23 cellular contexts compared by ENCODE assay signal in the genomic region with DNA sequence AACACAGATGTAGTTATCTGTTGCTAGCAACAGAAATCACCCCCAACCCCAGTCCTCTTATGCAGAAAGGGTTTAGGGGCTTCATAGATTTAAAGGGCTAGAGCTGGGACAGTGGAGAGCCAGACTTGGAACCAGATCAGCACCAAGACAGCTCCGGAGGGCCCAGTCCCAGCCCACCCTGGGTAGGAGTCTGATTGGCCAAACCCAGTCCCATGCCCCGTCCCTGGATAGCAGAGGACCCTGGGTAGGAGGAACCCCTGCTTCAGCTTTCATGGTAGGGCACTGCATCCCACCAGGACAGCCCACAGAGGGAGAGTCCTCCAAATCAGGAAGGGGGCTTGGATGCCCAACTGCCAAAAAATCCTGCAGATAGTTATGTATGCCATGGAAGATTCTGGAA.
DNase-seq lines count a peak whose midpoint lies in the region; ATAC-seq and TF ChIP-seq lines count a peak whose summit lies in the region.
"Had no signal": no experiment of that assay in that cellular context is flagged by ENCODE, and none has a peak within 500 bp of the region (broad histone marks: within the 10 kb centered on the region; RNA-seq: fewer than 3 reads in every experiment).

No MANE protein-coding gene starts in this region.

- H4K20me1 ChIP-seq in BLaER1 treated with 17β-estradiol and CSF1 and Interleukin-3, amounts not matched to agents 10 nM and 100 nM, result no peaks in the 10 kb centered on the region

- peaks cover 6% of the 10 kb centered on the region for H3K4me1 Mint-ChIP-seq in T-helper 17 cell
- H3K4me1 Mint-ChIP-seq in neural crest cell, result peaks cover 7% of the 10 kb centered on the region
- H3K4me1 Mint-ChIP-seq: CD4-positive, CD25-positive, alpha-beta regulatory T cell had no signal

- H3K27ac Mint-ChIP-seq in T-helper 17 cell, result peak overlapping the region; percentile 45
- H3K27ac Mint-ChIP-seq in neural crest cell (ENCODE audit: unreplicated experiment), result peak overlapping the region; percentile 12
- H3K27ac Mint-ChIP-seq: CD4-positive, CD25-positive, alpha-beta regulatory T cell had no signal

- H3K4me2 ChIP-seq in BLaER1 treated with 17β-estradiol and CSF1 and Interleukin-3, amounts not matched to agents 10 nM and 100 nM, result peak overlapping the region in 9 of 11 experiments; percentile 4 to 75 (median 60); a peak in 17 of 22 replicates
- H3K4me2 ChIP-seq: PC-9 had no signal

- no peaks in the 10 kb centered on the region for H3K27me3 ChIP-seq in BLaER1 treated with 17β-estradiol and CSF1 and Interleukin-3, amounts not matched to agents 10 nM and 100 nM
- no peaks in the 10 kb centered on the region for H3K27me3 ChIP-seq in dorsolateral prefrontal cortex

- TF ChIP-seq CTCF in dorsolateral prefrontal cortex (IDR thresholded peaks at IDR 0.05 in 54 of 56, conservative IDR thresholded peaks at IDR 0.05 in 2 of 56; ENCODE audit: low read depth in 1 of 56, partially characterized antibody in 56 of 56) (no peak), neural crest cell (conservative IDR thresholded peaks at IDR 0.05) (no peak)

- 0 out of 22 replicates have a peak overlapping the region, but pooled peaks of 1 of the 11 experiments have one; percentile 35 for H3K9ac ChIP-seq in BLaER1 treated with 17β-estradiol and CSF1 and Interleukin-3, amounts not matched to agents 10 nM and 100 nM

- no peaks in the 10 kb centered on the region for H3K9me3 Mint-ChIP-seq in neural crest cell
- H3K9me3 Mint-ChIP-seq: CD4-positive, CD25-positive, alpha-beta regulatory T cell had no signal

- no peak for ATAC-seq in T-helper 17 cell
- no peak for ATAC-seq in HG02571 (IDR thresholded peaks at IDR 0.05; ENCODE audit: unreplicated experiment)
- ATAC-seq: HepG2, K562 had no signal

- intact Hi-C loops in dorsolateral prefrontal cortex (cut with DNase I), result loop anchor here in 1 of 2 donors (5.0 kb wide), 1 partner anchor 135 kb away; no protein-coding TSS in a partner anchor

- H3K4me3 Mint-ChIP-seq in T-helper 17 cell, result no peak overlapping the region
- H3K4me3 Mint-ChIP-seq in neural crest cell, result no peak overlapping the region
- H3K4me3 Mint-ChIP-seq: CD4-positive, CD25-positive, alpha-beta regulatory T cell had no signal

- H3K36me3 Mint-ChIP-seq in T-helper 17 cell (ENCODE audit: low read depth) (no peaks in the 10 kb centered on the region), neural crest cell (ENCODE audit: low read depth) (no peaks in the 10 kb centered on the region)
- H3K36me3 Mint-ChIP-seq: CD4-positive, CD25-positive, alpha-beta regulatory T cell had no signal

- H3K9me3 ChIP-seq in BLaER1 treated with 17β-estradiol and CSF1 and Interleukin-3, amounts not matched to agents 10 nM and 100 nM (replicated peaks in 1 of 11), result no peaks in the 10 kb centered on the region
- H3K9me3 ChIP-seq in T-helper 17 cell (ENCODE audit: control insufficient read depth, low read length, poor library complexity, severe bottlenecking), result no peaks in the 10 kb centered on the region

- no peak overlapping the region for H3K4me3 ChIP-seq in BLaER1 treated with 17β-estradiol and CSF1 and Interleukin-3, amounts not matched to agents 10 nM and 100 nM
- H3K4me3 ChIP-seq in dorsolateral prefrontal cortex, result no peak overlapping the region
- H3K4me3 ChIP-seq: K562, PC-9 had no signal

- no peaks in the 10 kb centered on the region for H3K36me3 ChIP-seq in BLaER1 treated with 17β-estradiol and CSF1 and Interleukin-3, amounts not matched to agents 10 nM and 100 nM

- H3K27me3 Mint-ChIP-seq in T-helper 17 cell (peaks cover 46% of the 10 kb centered on the region), neural crest cell (ENCODE audit: low read depth) (no peaks in the 10 kb centered on the region)

- peaks cover 0 to 72% (median 51%) of the 10 kb centered on the region in 10 experiments; a peak in 15 of 20 replicates for H3K4me1 ChIP-seq in BLaER1 treated with 17β-estradiol and CSF1 and Interleukin-3, amounts not matched to agents 10 nM and 100 nM

- H3K27ac ChIP-seq in BLaER1 treated with 17β-estradiol and CSF1 and Interleukin-3, amounts not matched to agents 10 nM and 100 nM, result peak overlapping the region in 3 of 11 experiments; percentile 2 to 16 (median 3); a peak in 1 of 22 replicates
- H3K27ac ChIP-seq in dorsolateral prefrontal cortex, result peak overlapping the region in 47 of 59 donors; percentile 5 to 98 (median 64)
- H3K27ac ChIP-seq: HL-60, PC-9 had no signal

- no peak for DNase-seq in T-helper 17 cell
- DNase-seq in dorsolateral prefrontal cortex, result no peak
- DNase-seq in neural crest cell (ENCODE audit: low read depth, low spot score), result no peak
- DNase-seq in SIG-M5 (lab: John Stamatoyannopoulos, UW), result no peak
- DNase-seq in CD1c-positive myeloid dendritic cell (ENCODE audit: extremely low spot score), result no peak
- no peak for DNase-seq in NCI-H2029 (lab: John Stamatoyannopoulos, UW)
- DNase-seq: CD4-positive, CD25-positive, alpha-beta regulatory T cell; DMS79; MM.1S; NCI-H1092; NCI-H1436 treated with DMSO at 0.1 percent for 48 hours; NCI-H1930; NCI-H2227 treated with DMSO at 0.1 percent for 48 hours; NCI-H510A treated with DMSO at 0.1 percent for 48 hours; NCI-H748 treated with DMSO at 0.1 percent for 48 hours; PC-9; RPMI8226; SHP77 treated with DMSO at 0.1 percent for 48 hours had no signal
